In the genomic region with DNA sequence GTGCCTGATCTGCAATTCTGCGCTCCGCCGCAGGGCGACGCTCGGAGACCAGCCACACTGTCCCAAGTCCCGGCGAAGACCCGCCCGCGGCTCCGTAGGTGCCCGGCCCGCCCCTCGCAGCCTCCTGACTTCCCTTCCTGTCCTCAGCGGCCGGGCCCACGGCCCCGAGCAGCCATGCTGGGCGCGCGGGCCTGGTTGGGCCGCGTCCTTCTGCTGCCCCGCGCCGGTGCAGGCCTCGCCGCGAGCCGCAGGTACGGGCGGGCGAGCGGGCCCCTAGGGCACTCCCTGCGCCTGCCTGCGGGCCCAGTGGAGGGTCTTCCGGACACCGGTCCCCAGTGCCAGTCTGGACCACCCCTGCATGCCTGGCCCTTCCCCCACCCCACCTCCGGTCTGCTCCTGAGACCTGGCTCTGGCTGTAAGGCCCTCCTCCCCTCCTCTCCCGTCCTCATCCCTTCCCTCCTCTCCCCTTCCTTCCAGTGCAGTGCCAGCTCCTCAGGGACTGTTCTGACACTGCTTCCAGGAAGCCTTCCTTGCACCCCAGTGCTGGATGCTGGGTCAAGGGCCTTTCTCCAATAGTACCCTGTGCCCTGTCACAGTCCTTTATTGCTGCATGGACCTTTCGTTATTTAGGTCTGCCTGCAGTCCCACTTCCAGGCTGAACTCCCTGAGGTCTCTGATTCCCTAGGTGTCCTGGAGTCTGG, we compare ENCODE assay signal across 8 cellular contexts. TPM values are rescaled to one million over a fixed set of nuclear protein-coding genes. Genes with fewer than 3 reads are reported as not detected.
DNase-seq lines count a peak whose midpoint lies in the region; ATAC-seq and TF ChIP-seq lines count a peak whose summit lies in the region.

A gene (plus strand): TSS at position 140 of the 701 bp plus-strand sequence. CDS start 35 bp downstream, at position 175.

- H3K4me1 Mint-ChIP-seq in activated T-helper 17 cell treated with anti-CD3 and anti-CD28 coated beads, Interleukin-2, amount 50 U/mL, for 72 hours, result peaks cover 5% of the 10 kb centered on the region
- H3K4me1 Mint-ChIP-seq in nephron, result peaks cover 17% of the 10 kb centered on the region

- no peaks in the 10 kb centered on the region for H3K9me3 Mint-ChIP-seq in activated T-helper 17 cell treated with anti-CD3 and anti-CD28 coated beads, Interleukin-2, amount 50 U/mL, for 72 hours
- H3K9me3 Mint-ChIP-seq in nephron, result no peaks in the 10 kb centered on the region

- H3K27me3 Mint-ChIP-seq in activated T-helper 17 cell treated with anti-CD3 and anti-CD28 coated beads, Interleukin-2, amount 50 U/mL, for 72 hours, result peaks cover 13% of the 10 kb centered on the region
- H3K27me3 Mint-ChIP-seq in nephron (ENCODE audit: low read depth), result peaks cover 22% of the 10 kb centered on the region

- peak; percentile 99 for TF ChIP-seq CTCF in nephron (IDR thresholded peaks at IDR 0.05; ENCODE audit: unreplicated experiment in 3 of 3)

- ATAC-seq in GM21529 (IDR thresholded peaks at IDR 0.05; ENCODE audit: unreplicated experiment), result peak; percentile 77
- ATAC-seq in activated T-helper 17 cell treated with anti-CD3 and anti-CD28 coated beads, Interleukin-2, amount 50 U/mL, for 72 hours (replicated peaks), result peak; percentile 92
- ATAC-seq in stimulated activated naive CD8-positive, alpha-beta T cell treated with anti-CD3 and anti-CD28 coated beads, Interleukin-15, Interleukin-2, amounts not matched to agents 100 U/mL and 50 U/mL, for 24 hours, result peak; percentile 93

- peak within 1 kb of the TSS; percentile 66 for H3K27ac Mint-ChIP-seq in activated T-helper 17 cell treated with anti-CD3 and anti-CD28 coated beads, Interleukin-2, amount 50 U/mL, for 72 hours
- H3K27ac Mint-ChIP-seq in nephron, result peak within 1 kb of the TSS; percentile 29 to 89 (median 49)

- no peaks in the 10 kb centered on the region for H3K36me3 Mint-ChIP-seq in activated T-helper 17 cell treated with anti-CD3 and anti-CD28 coated beads, Interleukin-2, amount 50 U/mL, for 72 hours (ENCODE audit: low read depth)
- H3K36me3 Mint-ChIP-seq in nephron (ENCODE audit: low read depth), result no peaks in the 10 kb centered on the region

- DNase-seq in DMS153 treated with DMSO at 0.1 percent for 48 hours (lab: John Stamatoyannopoulos, UW; ENCODE audit: unreplicated experiment) (peak; percentile 86), KBM-7 (peak; percentile 94), RPMI8226 (peak; percentile 89), fibroblast of peridontal ligament (ENCODE audit: extremely low read depth) (peak; percentile 85)
- DNase-seq in stimulated activated naive CD8-positive, alpha-beta T cell treated with anti-CD3 and anti-CD28 coated beads, Interleukin-15, Interleukin-2, amounts not matched to agents 100 U/mL and 50 U/mL, for 24 hours, result peak; percentile 90

- H3K4me3 Mint-ChIP-seq in activated T-helper 17 cell treated with anti-CD3 and anti-CD28 coated beads, Interleukin-2, amount 50 U/mL, for 72 hours, result peak within 1 kb of the TSS; percentile 71
- H3K4me3 Mint-ChIP-seq in nephron, result peak within 1 kb of the TSS; percentile 80 to 82 (median 80)

- in situ Hi-C loops in KBM-7 (cut with MboI; ENCODE audit: low pct_unique_long_range_greater_than_20kb, low sequenced_read_pairs), result no loop called here

RNA-seq across cellular contexts. Expression of the gene that starts here (rescaled TPM):
- total RNA-seq in activated T-helper 17 cell treated with anti-CD3 and anti-CD28 coated beads, Interleukin-2, amount 50 U/mL, for 72 hours, result 10 to 100 TPM in 1 of 2 donors, 1 to 10 TPM in 1; 9.1 to 12.7 TPM

Comparison
In these comparisons a context has a peak if more than half of its experiments do, and no peak if none do; other contexts are left out.
1. Peak in every context shown above with its lines: DNase-seq and ATAC-seq.